11 cellular contexts compared by ENCODE assay signal in genomic region chr3:152203677-152204076, GRCh38.
DNase-seq lines count a peak whose midpoint lies in the region; ATAC-seq and TF ChIP-seq lines count a peak whose summit lies in the region.
"Had no signal": no experiment of that assay in that cellular context is flagged by ENCODE, and none has a peak within 500 bp of the region (broad histone marks: within the 10 kb centered on the region; RNA-seq: fewer than 3 reads in every experiment).

No MANE protein-coding gene starts in this region.

- ATAC-seq in activated T-cell treated with anti-CD3 and anti-CD28 coated beads, Interleukin-2, amount 50 U/mL, for 72 hours (replicated peaks in 1 of 2) = no peak
- ATAC-seq in left lobe of liver (peak; percentile 24), HG03280 (IDR thresholded peaks at IDR 0.05; ENCODE audit: unreplicated experiment) (no peak)

- TF ChIP-seq CTCF in thyroid gland (IDR thresholded peaks at IDR 0.05) (no peak), BE2C (IDR thresholded peaks at IDR 0.05; ENCODE audit: low read depth, low read length) (no peak)

- H3K4me1 ChIP-seq in thyroid gland (no peaks in the 10 kb centered on the region), BE2C (peaks cover 9% of the 10 kb centered on the region)

- no peak for TF ChIP-seq POLR2A in thyroid gland (IDR thresholded peaks at IDR 0.05)

- no peaks in the 10 kb centered on the region for H3K27me3 ChIP-seq in thyroid gland
- H3K27me3 ChIP-seq in BE2C = no peaks in the 10 kb centered on the region

- peaks cover 88% of the 10 kb centered on the region for H3K4me1 Mint-ChIP-seq in activated T-cell treated with anti-CD3 and anti-CD28 coated beads, Interleukin-2, amount 50 U/mL, for 72 hours (ENCODE audit: low read depth)
- peaks cover 81% of the 10 kb centered on the region for H3K4me1 Mint-ChIP-seq in activated T-helper 1 cell treated with anti-CD3 and anti-CD28 coated beads, Interleukin-12 subunit alpha, Interleukin-12 subunit beta, Interleukin-2, Interleukin-4 antibody, amounts not matched to agents 30 ng/mL and 10 ng/mL and 1 ng/mL, durations not matched to agents 14 hours and 24 hours and 36 hours (ENCODE audit: low read depth)
- H3K4me1 Mint-ChIP-seq: neural crest cell had no signal

- intact Hi-C loops in activated T-helper 1 cell treated with anti-CD3 and anti-CD28 coated beads, Interleukin-12 subunit alpha, Interleukin-12 subunit beta, Interleukin-2, Interleukin-4 antibody, amounts not matched to agents 30 ng/mL and 10 ng/mL and 1 ng/mL, durations not matched to agents 14 hours and 24 hours and 36 hours (cut with micrococcal nuclease) = loop anchor here (5.0 to 10.0 kb wide), 2 partner anchors 1001 to 1469 kb away; partner anchors contain the start of gene GPR171
- intact Hi-C loops in thyroid gland (cut with DNase I) = no loop called here

- H3K27ac ChIP-seq in thyroid gland = peak overlapping the region in 2 of 3 donors; percentile 39 to 57
- H3K27ac ChIP-seq: BLaER1 had no signal

- H3K36me3 Mint-ChIP-seq in activated T-cell treated with anti-CD3 and anti-CD28 coated beads, Interleukin-2, amount 50 U/mL, for 72 hours (ENCODE audit: insufficient read depth in 2 of 2) = peaks cover 7% of the 10 kb centered on the region in 2 donors
- H3K36me3 Mint-ChIP-seq in activated T-helper 1 cell treated with anti-CD3 and anti-CD28 coated beads, Interleukin-12 subunit alpha, Interleukin-12 subunit beta, Interleukin-2, Interleukin-4 antibody, amounts not matched to agents 30 ng/mL and 10 ng/mL and 1 ng/mL, durations not matched to agents 14 hours and 24 hours and 36 hours (ENCODE audit: low read depth) = peaks cover 3% of the 10 kb centered on the region

- WGBS in thyroid gland, 2 donors = 74 to 88% methylated on average over 1 of the region's 1 CpG

- DNase-seq in activated T-cell treated with anti-CD3 and anti-CD28 coated beads, Interleukin-2, amount 50 U/mL, for 72 hours = no peak
- DNase-seq in activated T-cell treated with anti-CD3 and anti-CD28 coated beads, Interleukin-2, amount 50 U/mL, for 48 hours = no peak
- no peak for DNase-seq in activated T-helper 1 cell treated with anti-CD3 and anti-CD28 coated beads, Interleukin-12 subunit alpha, Interleukin-12 subunit beta, Interleukin-2, Interleukin-4 antibody, amounts not matched to agents 30 ng/mL and 10 ng/mL and 1 ng/mL, durations not matched to agents 14 hours and 24 hours and 36 hours (ENCODE audit: low spot score)
- DNase-seq in left lobe of liver (ENCODE audit: low spot score) (no peak), thyroid gland (no peak), NCI-H2081 (lab: John Stamatoyannopoulos, UW) (no peak), BE2C (no peak)
- DNase-seq: stimulated activated CD8-positive, alpha-beta memory T cell treated with anti-CD3 and anti-CD28 coated beads, Interleukin-4, amount 100 ng/mL, for 48 hours had no signal

- H3K4me3 ChIP-seq in thyroid gland (replicated peaks in 1 of 3) (no peak overlapping the region), BE2C (ENCODE audit: low read depth, low read length) (no peak overlapping the region)
- H3K4me3 ChIP-seq: BLaER1 had no signal

- no peaks in the 10 kb centered on the region for H3K9me3 ChIP-seq in thyroid gland
- H3K9me3 ChIP-seq in BE2C = no peaks in the 10 kb centered on the region

- peaks cover 2 to 7% of the 10 kb centered on the region in 2 donors for H3K9me3 Mint-ChIP-seq in activated T-cell treated with anti-CD3 and anti-CD28 coated beads, Interleukin-2, amount 50 U/mL, for 72 hours
- H3K9me3 Mint-ChIP-seq in activated T-helper 1 cell treated with anti-CD3 and anti-CD28 coated beads, Interleukin-12 subunit alpha, Interleukin-12 subunit beta, Interleukin-2, Interleukin-4 antibody, amounts not matched to agents 30 ng/mL and 10 ng/mL and 1 ng/mL, durations not matched to agents 14 hours and 24 hours and 36 hours = peaks cover 4% of the 10 kb centered on the region
- H3K9me3 Mint-ChIP-seq: neural crest cell had no signal

- H3K27ac Mint-ChIP-seq in activated T-cell treated with anti-CD3 and anti-CD28 coated beads, Interleukin-2, amount 50 U/mL, for 72 hours = peak overlapping the region; percentile 100
- H3K27ac Mint-ChIP-seq in activated T-helper 1 cell treated with anti-CD3 and anti-CD28 coated beads, Interleukin-12 subunit alpha, Interleukin-12 subunit beta, Interleukin-2, Interleukin-4 antibody, amounts not matched to agents 30 ng/mL and 10 ng/mL and 1 ng/mL, durations not matched to agents 14 hours and 24 hours and 36 hours = peak overlapping the region; percentile 87

- H3K27me3 Mint-ChIP-seq in activated T-cell treated with anti-CD3 and anti-CD28 coated beads, Interleukin-2, amount 50 U/mL, for 72 hours (ENCODE audit: low read depth) = no peaks in the 10 kb centered on the region
- H3K27me3 Mint-ChIP-seq in activated T-helper 1 cell treated with anti-CD3 and anti-CD28 coated beads, Interleukin-12 subunit alpha, Interleukin-12 subunit beta, Interleukin-2, Interleukin-4 antibody, amounts not matched to agents 30 ng/mL and 10 ng/mL and 1 ng/mL, durations not matched to agents 14 hours and 24 hours and 36 hours (ENCODE audit: insufficient read depth) = no peaks in the 10 kb centered on the region

- H3K36me3 ChIP-seq in thyroid gland (no peaks in the 10 kb centered on the region), BE2C (no peaks in the 10 kb centered on the region)
- H3K36me3 ChIP-seq: BLaER1 had no signal

- peak overlapping the region; percentile 92 to 98 for H3K4me3 Mint-ChIP-seq in activated T-cell treated with anti-CD3 and anti-CD28 coated beads, Interleukin-2, amount 50 U/mL, for 72 hours
- peak overlapping the region; percentile 85 for H3K4me3 Mint-ChIP-seq in activated T-helper 1 cell treated with anti-CD3 and anti-CD28 coated beads, Interleukin-12 subunit alpha, Interleukin-12 subunit beta, Interleukin-2, Interleukin-4 antibody, amounts not matched to agents 30 ng/mL and 10 ng/mL and 1 ng/mL, durations not matched to agents 14 hours and 24 hours and 36 hours
- H3K4me3 Mint-ChIP-seq: neural crest cell had no signal
